ENCODE assay signal across 19 cellular contexts in genomic region chr20:52987295-52987694, GRCh38. TPM values are rescaled to one million over a fixed set of nuclear protein-coding genes. Genes with fewer than 3 reads are reported as not detected.
DNase-seq lines count a peak whose midpoint lies in the region; ATAC-seq and TF ChIP-seq lines count a peak whose summit lies in the region.
"Had no signal": no experiment of that assay in that cellular context is flagged by ENCODE, and none has a peak within 500 bp of the region (broad histone marks: within the 10 kb centered on the region; RNA-seq: fewer than 3 reads in every experiment).

No MANE protein-coding gene starts in this region.

- peaks cover 3 to 5% of the 10 kb centered on the region in 2 donors for H3K36me3 Mint-ChIP-seq in activated T-cell treated with anti-CD3 and anti-CD28 coated beads, Interleukin-2, amount 50 U/mL, for 72 hours (ENCODE audit: insufficient read depth in 2 of 2)
- peaks cover 16% of the 10 kb centered on the region for H3K36me3 Mint-ChIP-seq in activated T-cell treated with anti-CD3 and anti-CD28 coated beads, Interleukin-2, amount 50 U/mL, for 24 hours (ENCODE audit: low read depth)
- peaks cover 4% of the 10 kb centered on the region for H3K36me3 Mint-ChIP-seq in T-cell
- H3K36me3 Mint-ChIP-seq: CD8-positive, alpha-beta T cell had no signal

- POLR2A ChIA-PET in HEK293 (lab: Yijun Ruan, JAX): no interaction called here
- POLR2A ChIA-PET in T-cell (lab: Charles Lee): no interaction called here

- no peaks in the 10 kb centered on the region for H3K36me3 ChIP-seq in HEK293 (ENCODE audit: control insufficient read depth in 2 of 2, insufficient read depth in 1 of 2, low read length in 2 of 2)
- H3K36me3 ChIP-seq: BLaER1 treated with 17β-estradiol and CSF1 and Interleukin-3, amounts not matched to agents 10 nM and 100 nM had no signal

- no peak overlapping the region for H3K4me3 Mint-ChIP-seq in activated T-cell treated with anti-CD3 and anti-CD28 coated beads, Interleukin-2, amount 50 U/mL, for 72 hours
- H3K4me3 Mint-ChIP-seq in activated T-cell treated with anti-CD3 and anti-CD28 coated beads, Interleukin-2, amount 50 U/mL, for 24 hours: no peak overlapping the region
- H3K4me3 Mint-ChIP-seq in T-cell: no peak overlapping the region
- H3K4me3 Mint-ChIP-seq: B cell; CD4-positive, alpha-beta T cell; CD8-positive, alpha-beta T cell had no signal

- CTCF ChIA-PET in HEK293 (lab: Yijun Ruan, JAX) (no interaction called here), T-cell (lab: Charles Lee) (no interaction called here)

- DNase-seq in activated T-cell treated with anti-CD3 and anti-CD28 coated beads, Interleukin-2, amount 50 U/mL, for 72 hours: no peak
- DNase-seq in activated T-cell treated with anti-CD3 and anti-CD28 coated beads, Interleukin-2, amount 50 U/mL, for 24 hours: no peak
- DNase-seq in T-cell (no peak), NCI-H2081 treated with DMSO at 0.1 percent for 48 hours (lab: John Stamatoyannopoulos, UW) (no peak), posterior cingulate gyrus (no peak)
- DNase-seq: AML-193; Caco-2; Calu3; CD4-positive, alpha-beta T cell; CD8-positive, alpha-beta T cell; DMS79 treated with DMSO at 0.1 percent for 48 hours; GF-D8 had no signal

- no peaks in the 10 kb centered on the region for H3K9me3 ChIP-seq in HEK293 (ENCODE audit: control insufficient read depth, insufficient read depth, low read depth, low read length)
- H3K9me3 ChIP-seq: A549, Caco-2 had no signal

- H3K27ac ChIP-seq in HEK293 (ENCODE audit: extremely low read depth, low read depth, low read length): no peak overlapping the region
- H3K27ac ChIP-seq: 22Rv1; A549; BLaER1 treated with 17β-estradiol and CSF1 and Interleukin-3, amounts not matched to agents 10 nM and 100 nM; C4-2B had no signal

- intact Hi-C loops in posterior cingulate gyrus (cut with DNase I): no loop called here

- no peak for TF ChIP-seq CTCF in HEK293 (tag by site-specific recombination; IDR thresholded peaks at IDR 0.05)

- H3K27ac Mint-ChIP-seq in activated T-cell treated with anti-CD3 and anti-CD28 coated beads, Interleukin-2, amount 50 U/mL, for 72 hours: peak overlapping the region; percentile 66
- no peak overlapping the region for H3K27ac Mint-ChIP-seq in activated T-cell treated with anti-CD3 and anti-CD28 coated beads, Interleukin-2, amount 50 U/mL, for 24 hours
- H3K27ac Mint-ChIP-seq in T-cell: peak overlapping the region; percentile 48 to 50
- H3K27ac Mint-ChIP-seq: B cell; CD4-positive, alpha-beta T cell; CD8-positive, alpha-beta T cell had no signal

- no peaks in the 10 kb centered on the region for H3K4me1 ChIP-seq in HEK293 (ENCODE audit: control insufficient read depth, insufficient read depth, low read length)
- H3K4me1 ChIP-seq: A549; BLaER1 treated with 17β-estradiol and CSF1 and Interleukin-3, amounts not matched to agents 10 nM and 100 nM; Caco-2 had no signal

- peaks cover 5% of the 10 kb centered on the region for H3K27me3 Mint-ChIP-seq in activated T-cell treated with anti-CD3 and anti-CD28 coated beads, Interleukin-2, amount 50 U/mL, for 72 hours (ENCODE audit: low read depth)
- peaks cover 8% of the 10 kb centered on the region for H3K27me3 Mint-ChIP-seq in activated T-cell treated with anti-CD3 and anti-CD28 coated beads, Interleukin-2, amount 50 U/mL, for 24 hours
- H3K27me3 Mint-ChIP-seq in T-cell: peaks cover 0 to 7% of the 10 kb centered on the region in 2 donors
- H3K27me3 Mint-ChIP-seq: CD4-positive, alpha-beta T cell had no signal

- H3K4me1 Mint-ChIP-seq in activated T-cell treated with anti-CD3 and anti-CD28 coated beads, Interleukin-2, amount 50 U/mL, for 72 hours (ENCODE audit: low read depth): peaks cover 9% of the 10 kb centered on the region
- H3K4me1 Mint-ChIP-seq in activated T-cell treated with anti-CD3 and anti-CD28 coated beads, Interleukin-2, amount 50 U/mL, for 24 hours (ENCODE audit: low read depth): peaks cover 14% of the 10 kb centered on the region
- peaks cover 15 to 52% (median 22%) of the 10 kb centered on the region in 3 donors for H3K4me1 Mint-ChIP-seq in T-cell

- no peak for ATAC-seq in activated T-cell treated with anti-CD3 and anti-CD28 coated beads, Interleukin-2, amount 50 U/mL, for 72 hours (replicated peaks in 1 of 2)
- ATAC-seq in T-cell (replicated peaks in 1 of 4): no peak
- ATAC-seq: A549; CD8-positive, alpha-beta T cell had no signal

- no peaks in the 10 kb centered on the region for H3K9me3 Mint-ChIP-seq in activated T-cell treated with anti-CD3 and anti-CD28 coated beads, Interleukin-2, amount 50 U/mL, for 72 hours
- H3K9me3 Mint-ChIP-seq in activated T-cell treated with anti-CD3 and anti-CD28 coated beads, Interleukin-2, amount 50 U/mL, for 24 hours: no peaks in the 10 kb centered on the region
- H3K9me3 Mint-ChIP-seq in T-cell: no peaks in the 10 kb centered on the region
- H3K9me3 Mint-ChIP-seq: CD4-positive, alpha-beta T cell; CD8-positive, alpha-beta T cell had no signal

- H3K4me3 ChIP-seq in HEK293 (ENCODE audit: low read depth, low read length): no peak overlapping the region
- H3K4me3 ChIP-seq: A549; BLaER1 treated with 17β-estradiol and CSF1 and Interleukin-3, amounts not matched to agents 10 nM and 100 nM had no signal

TF ChIP-seq in HEK293, 187 proteins besides CTCF, POLR2A, EP300 and RAD21:
- TF ChIP-seq ZNF596 (tag by site-specific recombination; IDR thresholded peaks at IDR 0.05): peak; percentile 96
- no peak for TF ChIP-seq ZNF510 (tag by site-specific recombination; IDR thresholded peaks at IDR 0.05; ENCODE audit: insufficient replicate concordance)

RNA-seq across cellular contexts. Expression of gene TSHZ2, which starts 15.1 kb away (rescaled TPM):
- total RNA-seq in activated T-cell treated with anti-CD3 and anti-CD28 coated beads, Interleukin-2, amount 50 U/mL, for 72 hours: 10 to 100 TPM; 29.3 to 56.7 TPM
- 10 to 100 TPM; 20.2 to 42.9 (median 25.8) TPM for total RNA-seq in T-cell
- total RNA-seq: A172, Calu3 had no signal
